7 cellular contexts compared by ENCODE assay signal in genomic region chr2:241922824-241923601, GRCh38. TPM values are rescaled to one million over a fixed set of nuclear protein-coding genes. Genes with fewer than 3 reads are reported as not detected.
"Had no signal": no experiment of that assay in that cellular context is flagged by ENCODE, and none has a peak within 500 bp of the region (broad histone marks: within the 10 kb centered on the region; RNA-seq: fewer than 3 reads in every experiment).

No MANE protein-coding gene starts in this region.

RNA-seq across cellular contexts. Expression of gene RTP5, which starts 53.5 kb away (rescaled TPM):
- total RNA-seq: lower lobe of right lung, mammary epithelial cell, mesothelial cell of epicardium, urinary bladder, vagina had no signal
- polyA plus RNA-seq: keratinocyte, mammary epithelial cell, ovary had no signal
